Comparison of ENCODE assay signal across 1 cellular context in the genomic region with DNA sequence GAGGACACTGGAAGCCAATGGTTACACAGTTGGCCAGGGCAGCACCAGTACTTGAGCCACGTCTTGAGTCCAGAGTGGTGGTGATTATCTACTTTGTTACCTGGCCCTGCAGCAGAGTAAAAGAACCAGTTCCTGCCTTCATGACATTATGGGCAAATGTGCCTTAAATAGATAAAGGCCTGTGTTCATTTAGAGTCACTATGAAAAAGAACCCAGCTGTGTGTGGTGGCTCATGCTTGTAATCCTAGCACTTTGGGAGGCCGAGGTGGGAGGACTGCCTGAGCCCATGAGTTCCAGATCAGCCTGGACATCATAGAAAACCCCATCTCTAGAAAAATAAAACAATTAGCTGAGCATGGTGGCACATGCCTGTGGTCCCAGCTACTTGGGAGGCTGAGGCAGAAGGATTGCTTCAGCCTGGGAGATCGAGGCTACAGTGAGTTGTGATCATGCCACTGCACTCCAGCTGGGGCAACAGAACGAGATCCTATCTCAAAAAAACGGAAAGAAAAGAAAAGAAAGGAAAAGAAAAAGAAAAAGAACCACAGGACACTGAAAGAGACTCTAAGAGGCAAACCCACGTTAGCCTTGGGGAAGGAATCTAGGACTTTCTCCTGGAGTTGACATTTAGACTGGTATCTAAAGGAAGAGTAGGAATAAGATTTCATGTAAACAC.
A peak's percentile ranks its signal among the peaks of the same experiment; 100 is the strongest.
TF ChIP-seq lines count a peak whose summit lies in the region.

No MANE protein-coding gene starts in this region.

TF ChIP-seq in K562, 482 proteins besides CTCF, POLR2A, EP300 and RAD21 (continues in another document):
- TF ChIP-seq PCBP2 (IDR thresholded peaks at IDR 0.05; ENCODE audit: low read depth, low read length, poor library complexity, severe bottlenecking) (no peak), BACH1 (tag; IDR thresholded peaks at IDR 0.05) (no peak), SMARCE1 (IDR thresholded peaks at IDR 0.05) (peak; percentile 22; the same call in 1 of the 2 replicates), BCOR (IDR thresholded peaks at IDR 0.05) (peak; percentile 71; the same call in 1 of the 2 replicates), DMBX1 (CRISPR knock-in tag; IDR thresholded peaks at IDR 0.05; ENCODE audit: borderline replicate concordance) (no peak), POLR2AphosphoS5 (IDR thresholded peaks at IDR 0.05; ENCODE audit: control insufficient read depth, insufficient read depth, low read depth, low read length) (peak; percentile 72), ZNF134 (CRISPR knock-in tag; conservative IDR thresholded peaks at IDR 0.05) (no peak), CAMTA2 (CRISPR knock-in tag; conservative IDR thresholded peaks at IDR 0.05) (no peak), FIP1L1 (IDR thresholded peaks at IDR 0.05; ENCODE audit: low read depth, low read length, poor library complexity, severe bottlenecking) (no peak), ZBTB1 (CRISPR knock-in tag; IDR thresholded peaks at IDR 0.05; ENCODE audit: borderline replicate concordance, low read depth) (no peak), ZHX1 (conservative IDR thresholded peaks at IDR 0.05; ENCODE audit: low read length) (no peak), ATF7 (IDR thresholded peaks at IDR 0.05) (peak; percentile 12; the same call in 1 of the 2 replicates), SOX6 (IDR thresholded peaks at IDR 0.05) (0 out of 2 replicates have a peak, but pooled peaks have one; percentile 14), ZBTB7A (IDR thresholded peaks at IDR 0.05; ENCODE audit: borderline replicate concordance, control insufficient read depth, low read depth, low read length) (no peak), BHLHE40 (IDR thresholded peaks at IDR 0.05; ENCODE audit: low read length) (no peak), CREB3 (tag; conservative IDR thresholded peaks at IDR 0.05; ENCODE audit: low read depth) (no peak), FOS (IDR thresholded peaks at IDR 0.05; ENCODE audit: extremely low read depth, insufficient read length) (no peak), NFRKB (IDR thresholded peaks at IDR 0.05; ENCODE audit: low read depth) (no peak), ZBTB34 (CRISPR knock-in tag; IDR thresholded peaks at IDR 0.05) (no peak), GABPB2 (CRISPR knock-in tag; conservative IDR thresholded peaks at IDR 0.05) (no peak), POLR3A (IDR thresholded peaks at IDR 0.05; ENCODE audit: borderline replicate concordance, extremely low read depth, insufficient read depth, insufficient read length) (no peak), ARID1B (IDR thresholded peaks at IDR 0.05) (peak; percentile 86), KDM1A (IDR thresholded peaks at IDR 0.05) (peak in 1 of 2 experiments; percentile 24; a peak in 1 of 4 replicates), HDAC3 (IDR thresholded peaks at IDR 0.05; ENCODE audit: borderline replicate concordance, partially characterized antibody) (no peak), PTTG1 (tag; IDR thresholded peaks at IDR 0.05; ENCODE audit: low read depth) (no peak), KDM5B (IDR thresholded peaks at IDR 0.05; ENCODE audit: insufficient replicate concordance, low read depth, low read length) (no peak), ZNF583 (CRISPR knock-in tag; IDR thresholded peaks at IDR 0.05) (no peak), TEAD1 (CRISPR knock-in tag; IDR thresholded peaks at IDR 0.05) (no peak), NCOR1 (IDR thresholded peaks at IDR 0.05) (peak; percentile 66), TEAD4 (IDR thresholded peaks at IDR 0.05; ENCODE audit: low read length) (peak; percentile 72; the same call in 1 of the 2 replicates), TEAD4 (CRISPR knock-in tag; IDR thresholded peaks at IDR 0.05; ENCODE audit: borderline replicate concordance) (no peak), RBM25 (IDR thresholded peaks at IDR 0.05; ENCODE audit: low read depth, low read length, severe bottlenecking) (peak; percentile 47), CBX3 (IDR thresholded peaks at IDR 0.05; ENCODE audit: borderline replicate concordance in 1 of 2, low read length in 2 of 2) (0 out of 3 replicates have a peak, but pooled peaks of 1 of the 2 experiments have one; percentile 17), HSF4 (CRISPR knock-in tag; IDR thresholded peaks at IDR 0.05; ENCODE audit: borderline replicate concordance) (no peak), NFIC (IDR thresholded peaks at IDR 0.05) (peak; percentile 46), ILF3 (IDR thresholded peaks at IDR 0.05; ENCODE audit: borderline replicate concordance) (no peak), BRD9 (IDR thresholded peaks at IDR 0.05; ENCODE audit: low read depth, partially characterized antibody) (no peak), TFAP4 (CRISPR knock-in tag; IDR thresholded peaks at IDR 0.05; ENCODE audit: borderline replicate concordance) (peak; percentile 81), RHOXF2B (CRISPR knock-in tag; conservative IDR thresholded peaks at IDR 0.05) (no peak), MAX (CRISPR knock-in tag; IDR thresholded peaks at IDR 0.05) (peak; percentile 46; the same call in 1 of the 2 replicates)
- TF ChIP-seq, protein P1, sequence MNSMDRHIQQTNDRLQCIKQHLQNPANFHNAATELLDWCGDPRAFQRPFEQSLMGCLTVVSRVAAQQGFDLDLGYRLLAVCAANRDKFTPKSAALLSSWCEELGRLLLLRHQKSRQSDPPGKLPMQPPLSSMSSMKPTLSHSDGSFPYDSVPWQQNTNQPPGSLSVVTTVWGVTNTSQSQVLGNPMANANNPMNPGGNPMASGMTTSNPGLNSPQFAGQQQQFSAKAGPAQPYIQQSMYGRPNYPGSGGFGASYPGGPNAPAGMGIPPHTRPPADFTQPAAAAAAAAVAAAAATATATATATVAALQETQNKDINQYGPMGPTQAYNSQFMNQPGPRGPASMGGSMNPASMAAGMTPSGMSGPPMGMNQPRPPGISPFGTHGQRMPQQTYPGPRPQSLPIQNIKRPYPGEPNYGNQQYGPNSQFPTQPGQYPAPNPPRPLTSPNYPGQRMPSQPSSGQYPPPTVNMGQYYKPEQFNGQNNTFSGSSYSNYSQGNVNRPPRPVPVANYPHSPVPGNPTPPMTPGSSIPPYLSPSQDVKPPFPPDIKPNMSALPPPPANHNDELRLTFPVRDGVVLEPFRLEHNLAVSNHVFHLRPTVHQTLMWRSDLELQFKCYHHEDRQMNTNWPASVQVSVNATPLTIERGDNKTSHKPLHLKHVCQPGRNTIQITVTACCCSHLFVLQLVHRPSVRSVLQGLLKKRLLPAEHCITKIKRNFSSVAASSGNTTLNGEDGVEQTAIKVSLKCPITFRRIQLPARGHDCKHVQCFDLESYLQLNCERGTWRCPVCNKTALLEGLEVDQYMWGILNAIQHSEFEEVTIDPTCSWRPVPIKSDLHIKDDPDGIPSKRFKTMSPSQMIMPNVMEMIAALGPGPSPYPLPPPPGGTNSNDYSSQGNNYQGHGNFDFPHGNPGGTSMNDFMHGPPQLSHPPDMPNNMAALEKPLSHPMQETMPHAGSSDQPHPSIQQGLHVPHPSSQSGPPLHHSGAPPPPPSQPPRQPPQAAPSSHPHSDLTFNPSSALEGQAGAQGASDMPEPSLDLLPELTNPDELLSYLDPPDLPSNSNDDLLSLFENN (IDR thresholded peaks at IDR 0.05; ENCODE audit: low read depth in 2 of 2, low read length in 2 of 2) = no peak
- TF ChIP-seq, protein P2, sequence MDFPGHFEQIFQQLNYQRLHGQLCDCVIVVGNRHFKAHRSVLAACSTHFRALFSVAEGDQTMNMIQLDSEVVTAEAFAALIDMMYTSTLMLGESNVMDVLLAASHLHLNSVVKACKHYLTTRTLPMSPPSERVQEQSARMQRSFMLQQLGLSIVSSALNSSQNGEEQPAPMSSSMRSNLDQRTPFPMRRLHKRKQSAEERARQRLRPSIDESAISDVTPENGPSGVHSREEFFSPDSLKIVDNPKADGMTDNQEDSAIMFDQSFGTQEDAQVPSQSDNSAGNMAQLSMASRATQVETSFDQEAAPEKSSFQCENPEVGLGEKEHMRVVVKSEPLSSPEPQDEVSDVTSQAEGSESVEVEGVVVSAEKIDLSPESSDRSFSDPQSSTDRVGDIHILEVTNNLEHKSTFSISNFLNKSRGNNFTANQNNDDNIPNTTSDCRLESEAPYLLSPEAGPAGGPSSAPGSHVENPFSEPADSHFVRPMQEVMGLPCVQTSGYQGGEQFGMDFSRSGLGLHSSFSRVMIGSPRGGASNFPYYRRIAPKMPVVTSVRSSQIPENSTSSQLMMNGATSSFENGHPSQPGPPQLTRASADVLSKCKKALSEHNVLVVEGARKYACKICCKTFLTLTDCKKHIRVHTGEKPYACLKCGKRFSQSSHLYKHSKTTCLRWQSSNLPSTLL (IDR thresholded peaks at IDR 0.05) = peak; percentile 30; the same call in 1 of the 2 replicates
- TF ChIP-seq, protein P3, sequence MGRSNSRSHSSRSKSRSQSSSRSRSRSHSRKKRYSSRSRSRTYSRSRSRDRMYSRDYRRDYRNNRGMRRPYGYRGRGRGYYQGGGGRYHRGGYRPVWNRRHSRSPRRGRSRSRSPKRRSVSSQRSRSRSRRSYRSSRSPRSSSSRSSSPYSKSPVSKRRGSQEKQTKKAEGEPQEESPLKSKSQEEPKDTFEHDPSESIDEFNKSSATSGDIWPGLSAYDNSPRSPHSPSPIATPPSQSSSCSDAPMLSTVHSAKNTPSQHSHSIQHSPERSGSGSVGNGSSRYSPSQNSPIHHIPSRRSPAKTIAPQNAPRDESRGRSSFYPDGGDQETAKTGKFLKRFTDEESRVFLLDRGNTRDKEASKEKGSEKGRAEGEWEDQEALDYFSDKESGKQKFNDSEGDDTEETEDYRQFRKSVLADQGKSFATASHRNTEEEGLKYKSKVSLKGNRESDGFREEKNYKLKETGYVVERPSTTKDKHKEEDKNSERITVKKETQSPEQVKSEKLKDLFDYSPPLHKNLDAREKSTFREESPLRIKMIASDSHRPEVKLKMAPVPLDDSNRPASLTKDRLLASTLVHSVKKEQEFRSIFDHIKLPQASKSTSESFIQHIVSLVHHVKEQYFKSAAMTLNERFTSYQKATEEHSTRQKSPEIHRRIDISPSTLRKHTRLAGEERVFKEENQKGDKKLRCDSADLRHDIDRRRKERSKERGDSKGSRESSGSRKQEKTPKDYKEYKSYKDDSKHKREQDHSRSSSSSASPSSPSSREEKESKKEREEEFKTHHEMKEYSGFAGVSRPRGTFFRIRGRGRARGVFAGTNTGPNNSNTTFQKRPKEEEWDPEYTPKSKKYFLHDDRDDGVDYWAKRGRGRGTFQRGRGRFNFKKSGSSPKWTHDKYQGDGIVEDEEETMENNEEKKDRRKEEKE (IDR thresholded peaks at IDR 0.05; ENCODE audit: borderline replicate concordance in 1 of 2, control insufficient read depth in 1 of 2, low read depth in 2 of 2, low read length in 1 of 2) = 0 out of 4 replicates have a peak, but pooled peaks of 1 of the 2 experiments have one; percentile 38
- TF ChIP-seq, protein P4, sequence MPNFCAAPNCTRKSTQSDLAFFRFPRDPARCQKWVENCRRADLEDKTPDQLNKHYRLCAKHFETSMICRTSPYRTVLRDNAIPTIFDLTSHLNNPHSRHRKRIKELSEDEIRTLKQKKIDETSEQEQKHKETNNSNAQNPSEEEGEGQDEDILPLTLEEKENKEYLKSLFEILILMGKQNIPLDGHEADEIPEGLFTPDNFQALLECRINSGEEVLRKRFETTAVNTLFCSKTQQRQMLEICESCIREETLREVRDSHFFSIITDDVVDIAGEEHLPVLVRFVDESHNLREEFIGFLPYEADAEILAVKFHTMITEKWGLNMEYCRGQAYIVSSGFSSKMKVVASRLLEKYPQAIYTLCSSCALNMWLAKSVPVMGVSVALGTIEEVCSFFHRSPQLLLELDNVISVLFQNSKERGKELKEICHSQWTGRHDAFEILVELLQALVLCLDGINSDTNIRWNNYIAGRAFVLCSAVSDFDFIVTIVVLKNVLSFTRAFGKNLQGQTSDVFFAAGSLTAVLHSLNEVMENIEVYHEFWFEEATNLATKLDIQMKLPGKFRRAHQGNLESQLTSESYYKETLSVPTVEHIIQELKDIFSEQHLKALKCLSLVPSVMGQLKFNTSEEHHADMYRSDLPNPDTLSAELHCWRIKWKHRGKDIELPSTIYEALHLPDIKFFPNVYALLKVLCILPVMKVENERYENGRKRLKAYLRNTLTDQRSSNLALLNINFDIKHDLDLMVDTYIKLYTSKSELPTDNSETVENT (CRISPR knock-in tag; IDR thresholded peaks at IDR 0.05) = no peak
